Comparison of ENCODE assay signal across 1 cellular context in genomic region chr10:71964669-71965515, GRCh38.
A peak's percentile ranks its signal among the peaks of the same experiment; 100 is the strongest.
TF ChIP-seq lines count a peak whose summit lies in the region.

No MANE protein-coding gene starts in this region.

TF ChIP-seq in HepG2, 621 proteins besides CTCF, POLR2A, EP300 and RAD21 (continued from another document and continues in another):
- TF ChIP-seq ZNF407 (CRISPR knock-in tag; IDR thresholded peaks at IDR 0.05; ENCODE audit: not compliant biosample characterization) (no peak), ZNF660 (CRISPR knock-in tag; IDR thresholded peaks at IDR 0.05; ENCODE audit: borderline replicate concordance, low read depth) (no peak), CHD4 (IDR thresholded peaks at IDR 0.05; ENCODE audit: borderline replicate concordance, low read length) (no peak), ZNF282 (IDR thresholded peaks at IDR 0.05; ENCODE audit: partially characterized antibody) (no peak), ZNF510 (CRISPR knock-in tag; IDR thresholded peaks at IDR 0.05; ENCODE audit: low read depth) (no peak), ZNF678 (CRISPR knock-in tag; IDR thresholded peaks at IDR 0.05) (no peak), ZNF720 (CRISPR knock-in tag; IDR thresholded peaks at IDR 0.05) (no peak), ZNF891 (CRISPR knock-in tag; IDR thresholded peaks at IDR 0.05) (no peak), RBFOX2 (IDR thresholded peaks at IDR 0.05; ENCODE audit: low read depth, low read length) (peak; percentile 7; the same call in 1 of the 2 replicates), NR2F1 (CRISPR knock-in tag; IDR thresholded peaks at IDR 0.05) (no peak), KLF16 (CRISPR knock-in tag; IDR thresholded peaks at IDR 0.05) (no peak), ZNF501 (CRISPR knock-in tag; IDR thresholded peaks at IDR 0.05) (no peak), ZNF567 (CRISPR knock-in tag; IDR thresholded peaks at IDR 0.05; ENCODE audit: borderline replicate concordance) (no peak), ZNF264 (CRISPR knock-in tag; IDR thresholded peaks at IDR 0.05) (peak; percentile 31; the same call in 1 of the 2 replicates), MXD4 (CRISPR knock-in tag; IDR thresholded peaks at IDR 0.05) (no peak), MBNL3 (CRISPR knock-in tag; conservative IDR thresholded peaks at IDR 0.05) (no peak), ZNF792 (CRISPR knock-in tag; IDR thresholded peaks at IDR 0.05) (0 out of 2 replicates have a peak, but pooled peaks have one; percentile 22), ZNF512B (CRISPR knock-in tag; IDR thresholded peaks at IDR 0.05; ENCODE audit: borderline replicate concordance) (no peak), BRD4 (CRISPR knock-in tag; IDR thresholded peaks at IDR 0.05) (peak; percentile 79), HOXA3 (CRISPR knock-in tag; IDR thresholded peaks at IDR 0.05) (peak; percentile 60; the same call in 1 of the 2 replicates), SNRNP70 (IDR thresholded peaks at IDR 0.05; ENCODE audit: low read depth, low read length) (no peak), ELK4 (CRISPR knock-in tag; IDR thresholded peaks at IDR 0.05; ENCODE audit: borderline replicate concordance) (no peak), ETV5 (CRISPR knock-in tag; IDR thresholded peaks at IDR 0.05; ENCODE audit: borderline replicate concordance) (peak; percentile 25; the same call in 1 of the 2 replicates), ZNF615 (CRISPR knock-in tag; IDR thresholded peaks at IDR 0.05; ENCODE audit: borderline replicate concordance) (no peak), NR2F2 (IDR thresholded peaks at IDR 0.05; ENCODE audit: borderline replicate concordance, low read depth) (no peak), ELF3 (CRISPR knock-in tag; IDR thresholded peaks at IDR 0.05) (no peak), KDM2A (CRISPR knock-in tag; IDR thresholded peaks at IDR 0.05; ENCODE audit: borderline replicate concordance, low read depth) (no peak), SKIL (CRISPR knock-in tag; IDR thresholded peaks at IDR 0.05; ENCODE audit: borderline replicate concordance) (no peak), ZNF879 (CRISPR knock-in tag; IDR thresholded peaks at IDR 0.05) (peak; percentile 30; the same call in 1 of the 2 replicates), NFYC (CRISPR knock-in tag; IDR thresholded peaks at IDR 0.05) (no peak)
- TF ChIP-seq, protein P1, sequence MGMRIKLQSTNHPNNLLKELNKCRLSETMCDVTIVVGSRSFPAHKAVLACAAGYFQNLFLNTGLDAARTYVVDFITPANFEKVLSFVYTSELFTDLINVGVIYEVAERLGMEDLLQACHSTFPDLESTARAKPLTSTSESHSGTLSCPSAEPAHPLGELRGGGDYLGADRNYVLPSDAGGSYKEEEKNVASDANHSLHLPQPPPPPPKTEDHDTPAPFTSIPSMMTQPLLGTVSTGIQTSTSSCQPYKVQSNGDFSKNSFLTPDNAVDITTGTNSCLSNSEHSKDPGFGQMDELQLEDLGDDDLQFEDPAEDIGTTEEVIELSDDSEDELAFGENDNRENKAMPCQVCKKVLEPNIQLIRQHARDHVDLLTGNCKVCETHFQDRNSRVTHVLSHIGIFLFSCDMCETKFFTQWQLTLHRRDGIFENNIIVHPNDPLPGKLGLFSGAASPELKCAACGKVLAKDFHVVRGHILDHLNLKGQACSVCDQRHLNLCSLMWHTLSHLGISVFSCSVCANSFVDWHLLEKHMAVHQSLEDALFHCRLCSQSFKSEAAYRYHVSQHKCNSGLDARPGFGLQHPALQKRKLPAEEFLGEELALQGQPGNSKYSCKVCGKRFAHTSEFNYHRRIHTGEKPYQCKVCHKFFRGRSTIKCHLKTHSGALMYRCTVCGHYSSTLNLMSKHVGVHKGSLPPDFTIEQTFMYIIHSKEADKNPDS (CRISPR knock-in tag; IDR thresholded peaks at IDR 0.05), result no peak
- TF ChIP-seq, protein P2, sequence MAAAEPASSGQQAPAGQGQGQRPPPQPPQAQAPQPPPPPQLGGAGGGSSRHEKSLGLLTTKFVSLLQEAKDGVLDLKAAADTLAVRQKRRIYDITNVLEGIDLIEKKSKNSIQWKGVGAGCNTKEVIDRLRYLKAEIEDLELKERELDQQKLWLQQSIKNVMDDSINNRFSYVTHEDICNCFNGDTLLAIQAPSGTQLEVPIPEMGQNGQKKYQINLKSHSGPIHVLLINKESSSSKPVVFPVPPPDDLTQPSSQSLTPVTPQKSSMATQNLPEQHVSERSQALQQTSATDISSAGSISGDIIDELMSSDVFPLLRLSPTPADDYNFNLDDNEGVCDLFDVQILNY (CRISPR knock-in tag; conservative IDR thresholded peaks at IDR 0.05), result no peak
- TF ChIP-seq, protein P3, sequence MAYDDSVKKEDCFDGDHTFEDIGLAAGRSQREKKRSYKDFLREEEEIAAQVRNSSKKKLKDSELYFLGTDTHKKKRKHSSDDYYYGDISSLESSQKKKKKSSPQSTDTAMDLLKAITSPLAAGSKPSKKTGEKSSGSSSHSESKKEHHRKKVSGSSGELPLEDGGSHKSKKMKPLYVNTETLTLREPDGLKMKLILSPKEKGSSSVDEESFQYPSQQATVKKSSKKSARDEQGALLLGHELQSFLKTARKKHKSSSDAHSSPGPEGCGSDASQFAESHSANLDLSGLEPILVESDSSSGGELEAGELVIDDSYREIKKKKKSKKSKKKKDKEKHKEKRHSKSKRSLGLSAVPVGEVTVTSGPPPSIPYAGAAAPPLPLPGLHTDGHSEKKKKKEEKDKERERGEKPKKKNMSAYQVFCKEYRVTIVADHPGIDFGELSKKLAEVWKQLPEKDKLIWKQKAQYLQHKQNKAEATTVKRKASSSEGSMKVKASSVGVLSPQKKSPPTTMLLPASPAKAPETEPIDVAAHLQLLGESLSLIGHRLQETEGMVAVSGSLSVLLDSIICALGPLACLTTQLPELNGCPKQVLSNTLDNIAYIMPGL (CRISPR knock-in tag; IDR thresholded peaks at IDR 0.05; ENCODE audit: borderline replicate concordance in 1 of 2, low read depth in 1 of 2), result peak in 1 of 2 experiments; percentile 51; a peak in 1 of 4 replicates
- TF ChIP-seq, protein P4, sequence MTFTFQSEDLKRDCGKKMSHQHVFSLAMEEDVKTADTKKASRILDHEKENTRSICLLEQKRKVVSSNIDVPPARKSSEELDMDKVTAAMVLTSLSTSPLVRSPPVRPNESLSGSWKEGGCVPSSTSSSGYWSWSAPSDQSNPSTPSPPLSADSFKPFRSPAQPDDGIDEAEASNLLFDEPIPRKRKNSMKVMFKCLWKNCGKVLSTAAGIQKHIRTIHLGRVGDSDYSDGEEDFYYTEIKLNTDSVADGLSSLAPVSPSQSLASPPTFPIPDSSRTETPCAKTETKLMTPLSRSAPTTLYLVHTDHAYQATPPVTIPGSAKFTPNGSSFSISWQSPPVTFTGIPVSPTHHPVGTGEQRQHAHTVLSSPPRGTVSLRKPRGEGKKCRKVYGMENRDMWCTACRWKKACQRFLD (CRISPR knock-in tag; IDR thresholded peaks at IDR 0.05; ENCODE audit: borderline replicate concordance), result no peak
- TF ChIP-seq, protein P5, sequence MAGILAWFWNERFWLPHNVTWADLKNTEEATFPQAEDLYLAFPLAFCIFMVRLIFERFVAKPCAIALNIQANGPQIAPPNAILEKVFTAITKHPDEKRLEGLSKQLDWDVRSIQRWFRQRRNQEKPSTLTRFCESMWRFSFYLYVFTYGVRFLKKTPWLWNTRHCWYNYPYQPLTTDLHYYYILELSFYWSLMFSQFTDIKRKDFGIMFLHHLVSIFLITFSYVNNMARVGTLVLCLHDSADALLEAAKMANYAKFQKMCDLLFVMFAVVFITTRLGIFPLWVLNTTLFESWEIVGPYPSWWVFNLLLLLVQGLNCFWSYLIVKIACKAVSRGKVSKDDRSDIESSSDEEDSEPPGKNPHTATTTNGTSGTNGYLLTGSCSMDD (CRISPR knock-in tag; IDR thresholded peaks at IDR 0.05), result no peak
